8 cellular contexts compared by ENCODE assay signal in the genomic region with DNA sequence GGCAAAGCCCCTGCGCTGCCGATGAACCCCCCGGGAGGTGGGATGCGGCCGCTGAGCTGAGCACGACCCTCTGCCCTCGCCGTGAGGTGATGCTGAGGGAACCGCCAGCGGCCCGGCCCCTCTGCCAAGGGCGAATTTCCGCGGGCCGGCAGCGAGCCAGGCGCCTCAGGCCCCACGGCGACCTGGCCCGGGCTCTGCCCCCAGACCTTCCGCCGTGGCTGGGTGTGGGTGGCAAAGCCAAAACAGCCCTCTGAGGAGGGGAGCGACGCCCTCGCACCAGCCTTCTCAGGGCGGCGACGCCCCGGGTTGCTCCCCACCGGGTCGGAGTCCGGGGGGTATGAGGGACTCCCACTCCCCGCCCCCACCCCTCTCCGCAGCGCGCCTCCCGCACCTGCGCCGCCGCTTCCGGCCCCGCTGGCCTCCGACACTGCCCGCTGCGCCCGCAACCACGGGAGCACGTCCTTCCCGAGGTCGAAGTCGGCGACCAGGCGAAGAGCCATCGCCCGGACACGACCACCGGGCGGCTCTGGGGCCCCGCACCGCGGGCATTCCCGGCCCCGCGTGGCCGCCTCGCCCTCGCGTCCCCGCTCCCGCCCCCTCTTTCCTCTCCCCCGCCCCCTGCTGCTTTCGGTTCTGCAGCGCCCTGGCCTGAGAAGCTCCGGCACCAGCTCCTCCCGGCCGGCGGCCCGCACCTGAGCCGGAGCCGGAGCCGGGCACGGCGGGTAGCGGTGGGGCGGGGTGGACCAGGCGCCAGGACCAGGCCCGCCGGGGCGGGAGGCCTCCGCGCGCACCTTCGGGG. TPM values are rescaled to one million over a fixed set of nuclear protein-coding genes. Genes with fewer than 3 reads are reported as not detected.
DNase-seq lines count a peak whose midpoint lies in the region; ATAC-seq and TF ChIP-seq lines count a peak whose summit lies in the region.

GSAP (minus strand) TSS at position 528 of the 799 bp plus-strand sequence; CDS start at position 500, 28 bp downstream.

- no peaks in the 10 kb centered on the region for H3K36me3 Mint-ChIP-seq in CD4-positive, alpha-beta T cell (ENCODE audit: low read depth)

- H3K9me3 Mint-ChIP-seq in CD4-positive, alpha-beta T cell: no peaks in the 10 kb centered on the region

- peaks cover 52% of the 10 kb centered on the region for H3K4me1 Mint-ChIP-seq in CD4-positive, alpha-beta T cell (ENCODE audit: low read depth)

- peak; percentile 22 for TF ChIP-seq CTCF in CD4-positive, alpha-beta T cell (IDR thresholded peaks at IDR 0.05)
- no peak for TF ChIP-seq CTCF in astrocyte of the spinal cord (IDR thresholded peaks at IDR 0.05; ENCODE audit: low read depth, low read length)

- H3K4me3 ChIP-seq in astrocyte of the spinal cord (ENCODE audit: low read depth, low read length) (peak within 1 kb of the TSS; percentile 47), iPS-11a (ENCODE audit: low read depth, low read length) (peak within 1 kb of the TSS; percentile 36), skeletal muscle cell (ENCODE audit: low read depth, low read length) (peak within 1 kb of the TSS; percentile 56)

- no peaks in the 10 kb centered on the region for H3K27me3 ChIP-seq in CD4-positive, alpha-beta T cell (ENCODE audit: control insufficient read depth, insufficient read depth, low read length)

- peak within 1 kb of the TSS; percentile 33 for H3K27ac ChIP-seq in CD4-positive, alpha-beta T cell (ENCODE audit: low read depth, low read length)

- H3K27ac Mint-ChIP-seq in CD4-positive, alpha-beta T cell: peak within 1 kb of the TSS; percentile 76

- peak; percentile 18 to 60 (median 38) for DNase-seq in CD4-positive, alpha-beta T cell
- DNase-seq in T-helper 1 cell: peak; percentile 29 to 39 (median 31)
- DNase-seq in astrocyte of the spinal cord (ENCODE audit: low read depth, low spot score): no peak
- no peak for DNase-seq in skeletal muscle cell (ENCODE audit: low read depth)
- DNase-seq in GM19240 (ENCODE audit: insufficient read length, low spot score): no peak

- H3K4me3 Mint-ChIP-seq in CD4-positive, alpha-beta T cell: peak within 1 kb of the TSS; percentile 87

- intact Hi-C loops in CD4-positive, alpha-beta T cell (cut with DNase I, micrococcal nuclease): loop anchor here in 1 of 2 experiments (2.0 to 5.0 kb wide), 2 partner anchors 63 to 121 kb away; partner anchors contain the start of gene PTPN12

- CTCF ChIA-PET in CD4-positive, alpha-beta T cell (lab: Charles Lee): interaction anchor here (0.6 kb wide), 1 partner anchor 213 kb away, joined by 7 read pairs; no protein-coding TSS in a partner anchor

- POLR2A ChIA-PET in CD4-positive, alpha-beta T cell (lab: Charles Lee): interaction anchor here (0.7 to 2.6 kb wide), 9 partner anchors 12 to 294 kb away, joined by 3 to 14 read pairs (median 3); partner anchors contain the start of gene CCDC146

- ATAC-seq in CD4-positive, alpha-beta T cell (ENCODE audit: poor library complexity): peak; percentile 66
- ATAC-seq in GM19397 (IDR thresholded peaks at IDR 0.05; ENCODE audit: unreplicated experiment) (peak; percentile 58), HG03565 (IDR thresholded peaks at IDR 0.05; ENCODE audit: unreplicated experiment) (peak; percentile 34)

- no peaks in the 10 kb centered on the region for H3K27me3 Mint-ChIP-seq in CD4-positive, alpha-beta T cell

- in situ Hi-C loops in astrocyte of the spinal cord (cut with HindIII; ENCODE audit: low sequenced_read_pairs): no loop called here

- H3K9me3 ChIP-seq in CD4-positive, alpha-beta T cell (ENCODE audit: control insufficient read depth, low read length): no peaks in the 10 kb centered on the region

RNA-seq across cellular contexts. Expression of gene GSAP, which starts in this region (rescaled TPM):
- 10 to 100 TPM; 19.1 to 19.5 TPM for total RNA-seq in CD4-positive, alpha-beta T cell

Comparison
In these comparisons a context has a peak if more than half of its experiments do, and no peak if none do; other contexts are left out.
1. DNase-seq: peak in CD4-positive, alpha-beta T cell (10 of 10) and T-helper 1 cell (5 of 5); none in astrocyte of the spinal cord (single experiment), skeletal muscle cell (single experiment) and GM19240 (single experiment).
2. Peak in every context shown above with its lines, with median percentiles within 50 percentile points of each other: ATAC-seq and H3K4me3 ChIP-seq.